8 cellular contexts compared by ENCODE assay signal in the genomic region with DNA sequence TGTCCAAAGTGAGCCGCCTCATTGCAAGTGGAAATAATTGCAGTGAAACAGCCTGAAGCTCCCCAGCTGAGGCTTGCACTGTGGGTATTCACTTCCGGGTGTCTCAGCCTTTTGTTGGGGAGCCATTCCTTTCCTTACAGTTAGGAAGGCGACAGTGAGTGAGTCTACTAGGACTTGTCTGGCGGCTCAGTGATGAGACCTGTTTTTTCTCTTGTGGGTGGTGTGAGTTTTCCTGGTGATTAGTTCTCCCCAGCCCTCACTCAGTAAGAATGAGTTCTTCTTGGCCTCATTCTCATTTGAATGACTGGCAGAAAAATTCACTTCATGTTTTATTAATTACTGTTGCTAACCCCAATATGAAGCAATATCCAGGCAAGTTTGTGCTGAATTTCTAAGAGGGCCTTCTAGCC. TPM values are rescaled to one million over a fixed set of nuclear protein-coding genes. Genes with fewer than 3 reads are reported as not detected.
DNase-seq lines count a peak whose midpoint lies in the region; ATAC-seq and TF ChIP-seq lines count a peak whose summit lies in the region.

No MANE protein-coding gene starts in this region.

- CTCF ChIA-PET in OCI-LY7 (lab: Charles Lee; ENCODE audit: unreplicated experiment): no interaction called here

- H3K9me3 ChIP-seq in OCI-LY7 (ENCODE audit: low read length): no peaks in the 10 kb centered on the region
- no peaks in the 10 kb centered on the region for H3K9me3 ChIP-seq in osteoblast (ENCODE audit: low read depth, low read length)

- no peak for ATAC-seq in central memory CD8-positive, alpha-beta T cell (replicated peaks; ENCODE audit: extremely low read depth, poor library complexity, severe bottlenecking)
- no peak for ATAC-seq in GM18519 (IDR thresholded peaks at IDR 0.05; ENCODE audit: low FRiP score, unreplicated experiment)

- H3K27ac ChIP-seq in OCI-LY7 (ENCODE audit: low read depth, low read length, poor library complexity, severe bottlenecking) (peak overlapping the region; percentile 70), osteoblast (ENCODE audit: low read depth, low read length) (peak overlapping the region; percentile 68)

- no peaks in the 10 kb centered on the region for H3K27me3 ChIP-seq in osteoblast (ENCODE audit: insufficient read depth, low read length)

- H3K4me3 Mint-ChIP-seq in central memory CD8-positive, alpha-beta T cell: peak overlapping the region; percentile 88

- no peaks in the 10 kb centered on the region for H3K9me2 ChIP-seq in OCI-LY7 (ENCODE audit: insufficient read depth, low read length)

- H3K79me2 ChIP-seq in OCI-LY7 (ENCODE audit: insufficient read depth, low read depth, low read length) (peaks cover 56% of the 10 kb centered on the region), osteoblast (ENCODE audit: insufficient read depth, low read length) (peaks cover 57% of the 10 kb centered on the region)

- peak overlapping the region; percentile 87 for H3K4me3 ChIP-seq in OCI-LY7 (ENCODE audit: low read depth, low read length, poor library complexity, severe bottlenecking)
- peak overlapping the region; percentile 42 for H3K4me3 ChIP-seq in osteoblast (ENCODE audit: insufficient read depth, low read length)

- H3K4me1 ChIP-seq in OCI-LY7 (ENCODE audit: insufficient read depth, low read length, poor library complexity, severe bottlenecking) (peaks cover 21% of the 10 kb centered on the region), osteoblast (ENCODE audit: insufficient read depth, low read length) (peaks cover 31% of the 10 kb centered on the region)

- DNase-seq in GM03348 (ENCODE audit: low spot score) (peak; percentile 53), OCI-LY7 (ENCODE audit: low spot score) (no peak), osteoblast (ENCODE audit: insufficient read length, low spot score, missing footprints) (peak; percentile 88), NCI-H69 (lab: John Stamatoyannopoulos, UW) (no peak), NCI-H2081 treated with DMSO at 0.1 percent for 48 hours (lab: John Stamatoyannopoulos, UW) (no peak), HCEC 1CT (no peak)
- DNase-seq in central memory CD8-positive, alpha-beta T cell (ENCODE audit: low spot score in 2 of 2): no peak

- H3K9me3 Mint-ChIP-seq in central memory CD8-positive, alpha-beta T cell: no peaks in the 10 kb centered on the region

- H4K20me1 ChIP-seq in OCI-LY7 (ENCODE audit: insufficient read depth, low read length) (peaks cover 17% of the 10 kb centered on the region; the same call in 1 of the 2 replicates), osteoblast (ENCODE audit: insufficient read depth, low read length) (peaks cover 15% of the 10 kb centered on the region)

- no TSS peak for BruUV-seq in OCI-LY7 (replicated peaks; lab: Mats Ljungman, UMichigan)

- H2AFZ ChIP-seq in OCI-LY7 (ENCODE audit: low read length) (no peak overlapping the region), osteoblast (ENCODE audit: low read length) (no peak overlapping the region)

- peaks cover 59% of the 10 kb centered on the region for H3K36me3 ChIP-seq in OCI-LY7 (ENCODE audit: insufficient read depth, low read length)
- H3K36me3 ChIP-seq in osteoblast (ENCODE audit: insufficient read depth, low read length): peaks cover 32% of the 10 kb centered on the region

- H3K36me3 Mint-ChIP-seq in central memory CD8-positive, alpha-beta T cell (ENCODE audit: insufficient read depth): peaks cover 42% of the 10 kb centered on the region

- intact Hi-C loops in OCI-LY7 (cut with micrococcal nuclease; ENCODE audit: unreplicated experiment): loop anchor here (2.0 kb wide), 1 partner anchor 16 kb away; no protein-coding TSS in a partner anchor

- H3K27me3 Mint-ChIP-seq in central memory CD8-positive, alpha-beta T cell: no peaks in the 10 kb centered on the region

- POLR2A ChIA-PET in OCI-LY7 (lab: Charles Lee): interaction anchor here (0.6 to 2.3 kb wide), 3 partner anchors 10 to 150 kb away, joined by 3 to 8 read pairs (median 5); no protein-coding TSS in a partner anchor

- H3K4me2 ChIP-seq in OCI-LY7 (ENCODE audit: low read length) (peak overlapping the region; percentile 92), osteoblast (ENCODE audit: insufficient read depth, low read length) (peak overlapping the region; percentile 96)

- no peak for TF ChIP-seq CTCF in OCI-LY7 (conservative IDR thresholded peaks at IDR 0.05; ENCODE audit: low read length)
- TF ChIP-seq CTCF in osteoblast (IDR thresholded peaks at IDR 0.05; ENCODE audit: extremely low read depth, low read depth, low read length): no peak

- peaks cover 30% of the 10 kb centered on the region for H3K4me1 Mint-ChIP-seq in central memory CD8-positive, alpha-beta T cell

- peak overlapping the region; percentile 55 for H3K27ac Mint-ChIP-seq in central memory CD8-positive, alpha-beta T cell (ENCODE audit: low read depth)

RNA-seq across cellular contexts. Expression of a gene that starts 2.6 kb away (rescaled TPM):
- 243 and 289 TPM in 2 replicates for total RNA-seq in OCI-LY7 (2014; rRNA removed; shearing (Covaris generic))
- total RNA-seq in OCI-LY7 (2022) (286 and 467 TPM in 2 replicates), osteoblast (256 and 330 TPM in 2 replicates)

RNA-seq across cellular contexts. Expression of a gene that starts 17.2 kb away (rescaled TPM):
- total RNA-seq in OCI-LY7 (2014; rRNA removed; shearing (Covaris generic)): 46.8 and 59.6 TPM in 2 replicates
- total RNA-seq in OCI-LY7 (2022) (54.8 and 56.2 TPM in 2 replicates), osteoblast (40.2 and 47.4 TPM in 2 replicates)

RNA-seq across cellular contexts. Expression of a gene that starts 17.4 kb away (rescaled TPM):
- total RNA-seq in OCI-LY7 (2014; rRNA removed; shearing (Covaris generic)): 28.7 and 31.0 TPM in 2 replicates
- 35.8 and 38.4 TPM in 2 replicates for total RNA-seq in OCI-LY7 (2022)
- 39.8 and 45.1 TPM in 2 replicates for total RNA-seq in osteoblast

RNA-seq across cellular contexts. Expression of a gene that starts 27.4 kb away (rescaled TPM):
- total RNA-seq in OCI-LY7 (2014; rRNA removed; shearing (Covaris generic)): 32.1 and 38.6 TPM in 2 replicates
- 32.7 and 39.3 TPM in 2 replicates for total RNA-seq in OCI-LY7 (2022)
- 15.0 and 15.9 TPM in 2 replicates for total RNA-seq in osteoblast

Comparison
In these comparisons a context has a peak if more than half of its experiments do, and no peak if none do; other contexts are left out.
1. DNase-seq: peak in GM03348 (single experiment) and osteoblast (single experiment); none in OCI-LY7 (single experiment), central memory CD8-positive, alpha-beta T cell (0 of 2), NCI-H69 (single experiment), NCI-H2081 treated with DMSO at 0.1 percent for 48 hours (single experiment) and HCEC 1CT (single experiment).